ENCODE assay signal across 8 cellular contexts in genomic region chr19:53553865-53554791, GRCh38. TPM values are rescaled to one million over a fixed set of nuclear protein-coding genes. Genes with fewer than 3 reads are reported as not detected.
DNase-seq lines count a peak whose midpoint lies in the region; ATAC-seq and TF ChIP-seq lines count a peak whose summit lies in the region.

No MANE protein-coding gene starts in this region.

- POLR2A ChIA-PET in Panc1 (lab: Charles Lee), result interaction anchor here (0.5 to 0.6 kb wide), 3 partner anchors 36 to 249 kb away, joined by 3 to 7 read pairs (median 5); no protein-coding TSS in a partner anchor

- ATAC-seq in GM18505 (IDR thresholded peaks at IDR 0.05; ENCODE audit: unreplicated experiment), result peak; percentile 65
- ATAC-seq in HG02981 (IDR thresholded peaks at IDR 0.05; ENCODE audit: unreplicated experiment), result peak; percentile 72
- peak; percentile 93 for ATAC-seq in Panc1
- peak; percentile 92 for ATAC-seq in gastroesophageal sphincter
- ATAC-seq in GM21526 (IDR thresholded peaks at IDR 0.05; ENCODE audit: low FRiP score, unreplicated experiment), result no peak

- intact Hi-C loops in Panc1 (cut with micrococcal nuclease; ENCODE audit: unreplicated experiment), result no loop called here

- H3K9me3 ChIP-seq in Panc1 (ENCODE audit: control insufficient read depth, insufficient read depth, low read depth, low read length), result no peaks in the 10 kb centered on the region
- no peaks in the 10 kb centered on the region for H3K9me3 ChIP-seq in gastroesophageal sphincter
- H3K9me3 ChIP-seq in tibial nerve, result no peaks in the 10 kb centered on the region

- no TSS peak for BruUV-seq in Panc1 (replicated peaks; lab: Mats Ljungman, UMichigan)

- H3K4me3 ChIP-seq in Panc1 (ENCODE audit: low read depth in 2 of 2, low read length in 2 of 2), result peak overlapping the region; percentile 70 to 80
- peak overlapping the region; percentile 55 to 65 for H3K4me3 ChIP-seq in gastroesophageal sphincter
- H3K4me3 ChIP-seq in tibial nerve, result peak overlapping the region; percentile 57 to 59 (median 58)

- no peak for TF ChIP-seq POLR2A in GM18505 (IDR thresholded peaks at IDR 0.05; ENCODE audit: borderline replicate concordance, extremely low read depth, insufficient read depth, insufficient read length)
- TF ChIP-seq POLR2A in gastroesophageal sphincter (IDR thresholded peaks at IDR 0.05), result peak; percentile 20 to 45
- TF ChIP-seq POLR2A in tibial nerve (IDR thresholded peaks at IDR 0.05), result peak; percentile 62 to 70

- peak overlapping the region; percentile 73 for H3K27ac ChIP-seq in Panc1 (ENCODE audit: low read length)
- H3K27ac ChIP-seq in gastroesophageal sphincter, result peak overlapping the region; percentile 79 to 94 (median 87)
- H3K27ac ChIP-seq in tibial nerve, result peak overlapping the region; percentile 84 to 89 (median 88)

- H3K4me1 ChIP-seq in Panc1 (ENCODE audit: control insufficient read depth, insufficient read depth, low read length), result 0 out of 2 replicates have a peak, but pooled peaks cover 9% of the 10 kb centered on the region
- H3K4me1 ChIP-seq in gastroesophageal sphincter, result peaks cover 0 to 21% (median 0%) of the 10 kb centered on the region in 3 donors
- peaks cover 0 to 11% (median 4%) of the 10 kb centered on the region in 4 donors for H3K4me1 ChIP-seq in tibial nerve

- TF ChIP-seq CTCF in Panc1 (IDR thresholded peaks at IDR 0.05) (no peak), gastroesophageal sphincter (IDR thresholded peaks at IDR 0.05) (peak in 1 of 4 experiments; percentile 3), tibial nerve (IDR thresholded peaks at IDR 0.05) (peak in 2 of 5 experiments; percentile 16 to 39)

- H3K27me3 ChIP-seq in Panc1 (ENCODE audit: control insufficient read depth, insufficient read depth, low read length) (no peaks in the 10 kb centered on the region), gastroesophageal sphincter (no peaks in the 10 kb centered on the region), tibial nerve (no peaks in the 10 kb centered on the region)

- DNase-seq in Panc1 (ENCODE audit: low read depth, low spot score) (peak; percentile 51), pons (ENCODE audit: low spot score) (peak; percentile 75), tibial nerve (ENCODE audit: low spot score in 2 of 2) (peak; percentile 57 to 79)
- DNase-seq in activated naive CD4-positive, alpha-beta T cell (lab: John Stamatoyannopoulos, UW), result peak; percentile 75 to 87 (median 81)

- CTCF ChIA-PET in Panc1 (lab: Charles Lee), result interaction anchor here (0.5 kb wide), 1 partner anchor 196 kb away, joined by 3 read pairs; no protein-coding TSS in a partner anchor

- no peaks in the 10 kb centered on the region for H3K36me3 ChIP-seq in Panc1 (ENCODE audit: control insufficient read depth, insufficient read depth, low read length)
- H3K36me3 ChIP-seq in gastroesophageal sphincter, result peaks cover 0 to 12% of the 10 kb centered on the region in 2 donors
- H3K36me3 ChIP-seq in tibial nerve, result peaks cover 0 to 18% (median 2%) of the 10 kb centered on the region in 3 donors

- TF ChIP-seq EP300 in gastroesophageal sphincter (IDR thresholded peaks at IDR 0.05) (no peak), tibial nerve (IDR thresholded peaks at IDR 0.05) (peak; percentile 85 to 95)

- 30 to 68% methylated on average over 15 to 17 of the region's 77 CpGs for WGBS in gastroesophageal sphincter (ENCODE audit: low coverage in 1 of 2), 2 donors
- WGBS in tibial nerve, 2 donors, result 51 to 57% methylated on average over 63 to 69 of the region's 77 CpGs

- in situ Hi-C loops in Panc1 (cut with HindIII; ENCODE audit: low pct_unique_long_range_greater_than_20kb, low sequenced_read_pairs), result no loop called here

RNA-seq across cellular contexts. Expression of gene ZNF331, which starts 16.2 kb away (rescaled TPM):
- total RNA-seq in Panc1 (2021; ENCODE audit: unreplicated experiment) (25.0 TPM), gastroesophageal sphincter (10 to 100 TPM; 23.9 to 29.2 (median 26.1) TPM), tibial nerve (10 to 100 TPM; 27.3 to 46.8 (median 32.9) TPM)
- polyA plus RNA-seq in Panc1 (2012; ENCODE audit: insufficient read length), result 13.6 TPM
